Comparison of ENCODE assay signal across 8 cellular contexts in the genomic region with DNA sequence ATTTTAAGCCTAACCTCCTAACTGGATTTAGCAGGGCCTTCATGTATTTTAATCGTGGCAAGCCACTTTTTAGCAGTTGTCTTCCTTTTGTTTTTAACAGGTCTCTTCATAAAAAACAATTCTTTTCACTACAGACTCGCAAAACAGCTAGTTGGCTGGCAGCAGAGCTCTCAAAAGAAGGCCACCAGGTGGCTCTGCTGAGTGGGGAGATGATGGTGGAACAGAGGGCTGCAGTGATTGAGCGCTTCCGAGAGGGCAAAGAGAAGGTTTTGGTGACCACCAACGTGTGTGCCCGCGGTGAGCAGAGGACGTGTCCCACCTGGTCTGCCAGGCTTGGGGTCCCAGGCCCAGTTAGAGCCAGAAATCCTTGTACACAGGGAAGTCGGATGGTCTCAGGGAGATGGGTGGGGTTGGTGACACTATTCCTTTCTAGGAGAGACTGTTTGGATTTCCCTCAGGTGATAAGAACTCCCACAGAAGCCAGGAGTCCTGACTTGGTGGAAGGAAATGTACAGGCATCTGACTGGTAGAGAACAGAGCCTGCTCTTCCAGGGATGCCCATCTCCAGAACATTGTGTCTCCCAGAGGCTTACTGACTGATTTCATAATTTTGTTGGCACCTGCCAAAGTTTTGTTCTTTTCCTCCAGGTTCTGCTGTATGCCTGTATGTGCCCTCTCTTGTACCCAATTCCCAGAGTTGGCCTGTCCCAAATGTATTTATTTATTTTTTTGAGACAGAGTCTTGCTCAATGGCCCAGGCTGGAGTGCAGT. TPM values are rescaled to one million over a fixed set of nuclear protein-coding genes. Genes with fewer than 3 reads are reported as not detected.
DNase-seq lines count a peak whose midpoint lies in the region; ATAC-seq and TF ChIP-seq lines count a peak whose summit lies in the region.
"Had no signal": no experiment of that assay in that cellular context is flagged by ENCODE, and none has a peak within 500 bp of the region (broad histone marks: within the 10 kb centered on the region; RNA-seq: fewer than 3 reads in every experiment).

No MANE protein-coding gene starts in this region.

- H3K4me1 ChIP-seq in RWPE2 (ENCODE audit: insufficient read depth, poor library complexity, severe bottlenecking) (no peaks in the 10 kb centered on the region), fibroblast of lung (ENCODE audit: control insufficient read depth, extremely low read depth, insufficient read depth, low read length) (no peaks in the 10 kb centered on the region), sigmoid colon (no peaks in the 10 kb centered on the region)

- H3K9ac ChIP-seq in fibroblast of lung (ENCODE audit: insufficient read depth, low read length) = no peak overlapping the region

- H2AFZ ChIP-seq in fibroblast of lung (ENCODE audit: low read length) = no peak overlapping the region

- no peak for TF ChIP-seq EP300 in sigmoid colon (IDR thresholded peaks at IDR 0.05)

- H3K9me3 ChIP-seq in RWPE2 (ENCODE audit: severe bottlenecking) (no peaks in the 10 kb centered on the region), fibroblast of lung (ENCODE audit: control insufficient read depth, insufficient read depth, low read depth, low read length) (no peaks in the 10 kb centered on the region), sigmoid colon (no peaks in the 10 kb centered on the region)

- H3K36me3 ChIP-seq in RWPE2 (ENCODE audit: low read depth) (peaks cover 71% of the 10 kb centered on the region), fibroblast of lung (ENCODE audit: control insufficient read depth, insufficient read depth, low read length) (peaks cover 11% of the 10 kb centered on the region), sigmoid colon (peaks cover 19 to 88% (median 26%) of the 10 kb centered on the region in 4 donors)

- no peak overlapping the region for H3K27ac ChIP-seq in RWPE2 (ENCODE audit: poor library complexity, severe bottlenecking)
- no peak overlapping the region for H3K27ac ChIP-seq in fibroblast of lung (ENCODE audit: insufficient read depth, low read length)
- peak overlapping the region in 1 of 4 donors; percentile 2 for H3K27ac ChIP-seq in sigmoid colon

- 65 to 79% methylated on average over 9 of the region's 9 CpGs for WGBS in sigmoid colon, 2 donors

- TF ChIP-seq CTCF in GM12873 (IDR thresholded peaks at IDR 0.05; ENCODE audit: insufficient read depth, low read depth, low read length, missing control alignments) (peak; percentile 48), RWPE2 (IDR thresholded peaks at IDR 0.05; ENCODE audit: poor library complexity, severe bottlenecking) (peak; percentile 77), fibroblast of lung (conservative IDR thresholded peaks at IDR 0.05 in 1 of 2, IDR thresholded peaks at IDR 0.05 in 1 of 2; ENCODE audit: low read depth in 1 of 2, low read length in 2 of 2) (peak; percentile 36 to 52), sigmoid colon (IDR thresholded peaks at IDR 0.05) (peak in 3 of 4 experiments; percentile 25 to 39 (median 37))

- ATAC-seq in RWPE2 (ENCODE audit: low read depth) = peak; percentile 79

- H3K4me3 ChIP-seq in RWPE2 (ENCODE audit: severe bottlenecking) (no peak overlapping the region), fibroblast of lung (replicated peaks in 1 of 4; ENCODE audit: control extremely low read depth in 1 of 4, insufficient read depth in 1 of 4, low read depth in 3 of 4, low read length in 4 of 4) (no peak overlapping the region), sigmoid colon (no peak overlapping the region)

- no peak overlapping the region for H3K4me2 ChIP-seq in fibroblast of lung (ENCODE audit: extremely low read depth, insufficient read depth, low read length)

- no peaks in the 10 kb centered on the region for H4K20me1 ChIP-seq in fibroblast of lung (ENCODE audit: control insufficient read depth, extremely low read depth, insufficient read depth, low read length)

- intact Hi-C loops in sigmoid colon (cut with DNase I) = no loop called here

- no peak for TF ChIP-seq POLR2A in sigmoid colon (IDR thresholded peaks at IDR 0.05)

- no peaks in the 10 kb centered on the region for H3K79me2 ChIP-seq in fibroblast of lung (ENCODE audit: control insufficient read depth, insufficient read depth, low read length)

- DNase-seq in RWPE2 (ENCODE audit: low spot score) (no peak), fibroblast of lung (ENCODE audit: low read depth in 2 of 2) (peak in 1 of 2 donors; percentile 9), sigmoid colon (no peak), NCI-H446 treated with DMSO at 0.1 percent for 48 hours (lab: John Stamatoyannopoulos, UW) (no peak), cerebellar nuclear complex (lab: John Stamatoyannopoulos, UW) (no peak), NCI-H1694 treated with DMSO at 0.1 percent for 48 hours (lab: John Stamatoyannopoulos, UW) (no peak)
- DNase-seq: KG1 had no signal

- H3K27me3 ChIP-seq in RWPE2 (ENCODE audit: insufficient read depth, poor library complexity, severe bottlenecking) (no peaks in the 10 kb centered on the region), fibroblast of lung (ENCODE audit: control insufficient read depth, insufficient read depth, low read length) (no peaks in the 10 kb centered on the region), sigmoid colon (no peaks in the 10 kb centered on the region)

RNA-seq across cellular contexts. Expression of a gene that starts 14.9 kb away (rescaled TPM):
- 33.1 and 35.3 TPM in 2 replicates for total RNA-seq in fibroblast of lung
- 48.3 and 48.6 TPM in 2 replicates for polyA plus RNA-seq in fibroblast of lung
- polyA plus RNA-seq in fibroblast of lung (2012) = 32.7 and 34.9 TPM in 2 replicates
- polyA minus RNA-seq in fibroblast of lung (ENCODE audit: low replicate concordance) = 24.7 and 31.1 TPM in 2 replicates
- total RNA-seq in sigmoid colon = 10 to 100 TPM; 33.9 to 41.3 (median 37.9) TPM
- 10 to 100 TPM; 12.0 to 24.4 (median 14.4) TPM for polyA plus RNA-seq in sigmoid colon

RNA-seq across cellular contexts. Expression of a gene that starts 32.8 kb away (rescaled TPM):
- total RNA-seq in fibroblast of lung (23.9 and 30.7 TPM in 2 replicates), sigmoid colon (10 to 100 TPM; 16.6 to 27.1 (median 24.6) TPM)
- polyA plus RNA-seq in fibroblast of lung (41.0 and 46.0 TPM in 2 replicates), sigmoid colon (10 to 100 TPM; 21.7 to 34.2 (median 23.4) TPM)
- 38.4 and 40.4 TPM in 2 replicates for polyA plus RNA-seq in fibroblast of lung (2012)
- 30.5 and 31.1 TPM in 2 replicates for polyA minus RNA-seq in fibroblast of lung (ENCODE audit: low replicate concordance)

RNA-seq across cellular contexts. Expression of a gene that starts 42.5 kb away (rescaled TPM):
- total RNA-seq in fibroblast of lung (440 and 596 TPM in 2 replicates), sigmoid colon (10 to 100 TPM; 58.1 to 80.0 (median 61.9) TPM)
- polyA plus RNA-seq in fibroblast of lung (134 and 137 TPM in 2 replicates), sigmoid colon (10 to 100 TPM; 19.8 to 45.8 (median 21.5) TPM)
- polyA plus RNA-seq in fibroblast of lung (2012) = 110 and 121 TPM in 2 replicates
- polyA minus RNA-seq in fibroblast of lung (ENCODE audit: low replicate concordance) = 176 and 192 TPM in 2 replicates
